Comparison of ENCODE assay signal across 28 cellular contexts in the genomic region with DNA sequence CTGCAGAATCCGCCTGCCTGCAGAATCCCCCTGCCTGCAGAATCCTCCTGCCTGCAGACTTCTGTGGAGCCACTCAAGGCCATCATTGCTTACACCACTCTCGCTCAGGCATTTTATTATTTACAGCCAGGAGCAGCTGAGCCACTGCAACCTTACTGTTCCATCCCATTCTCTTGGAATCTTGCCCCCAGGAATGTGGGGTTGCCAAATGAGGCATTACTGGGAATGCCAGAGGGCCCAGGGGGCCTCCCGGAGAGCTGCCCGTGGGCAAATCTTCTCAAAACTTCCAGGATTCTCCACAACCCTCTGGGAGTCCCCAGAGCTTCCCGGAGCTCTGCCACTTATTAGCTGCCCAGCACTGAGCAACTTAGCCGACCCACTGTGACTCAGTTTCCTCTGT.
DNase-seq lines count a peak whose midpoint lies in the region; ATAC-seq and TF ChIP-seq lines count a peak whose summit lies in the region.
"Had no signal": no experiment of that assay in that cellular context is flagged by ENCODE, and none has a peak within 500 bp of the region (broad histone marks: within the 10 kb centered on the region; RNA-seq: fewer than 3 reads in every experiment).

No MANE protein-coding gene starts in this region.

- no peak overlapping the region for H2BK120ac ChIP-seq in IMR-90 (ENCODE audit: low read depth, low read length)

- peak; percentile 48 for ATAC-seq in IMR-90 (ENCODE audit: low read depth)
- ATAC-seq in stimulated activated naive CD8-positive, alpha-beta T cell treated with anti-CD3 and anti-CD28 coated beads, Interleukin-15, amount 100 ng/mL, for 72 hours, result no peak
- ATAC-seq: activated naive CD8-positive, alpha-beta T cell treated with anti-CD3 and anti-CD28 coated beads, Interleukin-2, amount 50 U/mL, for 24 hours; body of pancreas; gastrocnemius medialis; lower lobe of right lung; natural killer cell treated with Interleukin-12 subunit alpha and Interleukin-12 subunit beta and Interleukin-15 and Interleukin-18, amount 100 ng/mL, for 72 hours; stimulated activated naive CD8-positive, alpha-beta T cell treated with anti-CD3 and anti-CD28 coated beads, Interleukin-15, Interleukin-2, amounts not matched to agents 100 U/mL and 50 U/mL, for 24 hours had no signal

- no peaks in the 10 kb centered on the region for H3K79me1 ChIP-seq in IMR-90 (ENCODE audit: low read depth in 1 of 2, low read length in 2 of 2)

- peak overlapping the region in 1 of 2 donors; percentile 51 for H3K27ac Mint-ChIP-seq in stimulated activated naive CD8-positive, alpha-beta T cell treated with anti-CD3 and anti-CD28 coated beads, Interleukin-15, amount 100 ng/mL, for 72 hours
- H3K27ac Mint-ChIP-seq: activated CD4-positive, alpha-beta T cell treated with anti-CD3 and anti-CD28 coated beads, Interleukin-2, amount 10 ng/mL, durations not matched to agents 24 days and 14 days; activated naive CD8-positive, alpha-beta T cell treated with anti-CD3 and anti-CD28 coated beads, Interleukin-2, amount 50 U/mL, for 24 hours; activated T-cell treated with anti-CD3 and anti-CD28 coated beads, Interleukin-2, amount 50 U/mL, for 24 hours; natural killer cell treated with Interleukin-12 subunit alpha and Interleukin-12 subunit beta and Interleukin-15 and Interleukin-18, amount 100 ng/mL, for 72 hours had no signal

- H4K8ac ChIP-seq in IMR-90 (ENCODE audit: low read depth in 2 of 2, low read length in 2 of 2), result no peak overlapping the region

- H4K20me1 ChIP-seq in IMR-90 (ENCODE audit: insufficient read depth, low read length), result no peaks in the 10 kb centered on the region
- H4K20me1 ChIP-seq: BLaER1 had no signal

- H4K91ac ChIP-seq in IMR-90 (ENCODE audit: insufficient read depth, low read depth, low read length), result no peak overlapping the region

- no peak overlapping the region for H2BK5ac ChIP-seq in IMR-90 (ENCODE audit: low read depth, low read length, poor library complexity, severe bottlenecking)

- no peak overlapping the region for H3K4ac ChIP-seq in IMR-90 (ENCODE audit: low read depth, low read length)

- no peak overlapping the region for H3K14ac ChIP-seq in IMR-90 (replicated peaks; ENCODE audit: low read depth, low read length)

- no peak overlapping the region for H3K23ac ChIP-seq in IMR-90 (ENCODE audit: low read depth, low read length)

- no peak overlapping the region for H3K9ac ChIP-seq in IMR-90 (ENCODE audit: low read depth, low read length)
- H3K9ac ChIP-seq: BLaER1 had no signal

- no peak overlapping the region for H2BK20ac ChIP-seq in IMR-90 (ENCODE audit: low read depth, low read length)

- no peaks in the 10 kb centered on the region for H3K4me1 Mint-ChIP-seq in stimulated activated naive CD8-positive, alpha-beta T cell treated with anti-CD3 and anti-CD28 coated beads, Interleukin-15, amount 100 ng/mL, for 72 hours
- H3K4me1 Mint-ChIP-seq: activated CD4-positive, alpha-beta T cell treated with anti-CD3 and anti-CD28 coated beads, Interleukin-2, amount 10 ng/mL, durations not matched to agents 24 days and 14 days; activated naive CD8-positive, alpha-beta T cell treated with anti-CD3 and anti-CD28 coated beads, Interleukin-2, amount 50 U/mL, for 24 hours had no signal

- POLR2A ChIA-PET in IMR-90 (lab: Charles Lee; ENCODE audit: unreplicated experiment), result no interaction called here

- no peaks in the 10 kb centered on the region for H3K36me3 ChIP-seq in IMR-90 (ENCODE audit: control insufficient read depth, insufficient read depth, low read length)
- H3K36me3 ChIP-seq: BLaER1, esophagus squamous epithelium, gastrocnemius medialis, lower lobe of right lung, thoracic aorta, vagina had no signal

- no peak for TF ChIP-seq RAD21 in IMR-90 (IDR thresholded peaks at IDR 0.05; ENCODE audit: low read length)

- no peak overlapping the region for H2AFZ ChIP-seq in IMR-90 (replicated peaks; ENCODE audit: low read length, poor library complexity)
- H2AFZ ChIP-seq: hepatocyte had no signal

- no peak overlapping the region for H3K18ac ChIP-seq in IMR-90 (ENCODE audit: low read depth, low read length)

- no CpG with 5 or more reads among the region's 6 CpGs for WGBS in IMR-90 (ENCODE audit: extremely low coverage in 2 of 2, insufficient read length in 1 of 2), 2 experiments

- peaks cover 4% of the 10 kb centered on the region; the same call in 1 of the 2 replicates for H3K27me3 ChIP-seq in IMR-90 (ENCODE audit: control insufficient read depth, insufficient read depth, low read length)
- H3K27me3 ChIP-seq: body of pancreas, hepatocyte, vagina had no signal

- no peaks in the 10 kb centered on the region for H3K9me1 ChIP-seq in IMR-90 (ENCODE audit: insufficient read depth, low read length)

- CTCF ChIA-PET in IMR-90 (lab: Yijun Ruan, JAX), result no interaction called here

- H3K9me3 Mint-ChIP-seq in stimulated activated naive CD8-positive, alpha-beta T cell treated with anti-CD3 and anti-CD28 coated beads, Interleukin-15, amount 100 ng/mL, for 72 hours, result peaks cover 5 to 6% of the 10 kb centered on the region in 2 donors
- H3K9me3 Mint-ChIP-seq: activated CD4-positive, alpha-beta T cell treated with anti-CD3 and anti-CD28 coated beads, Interleukin-2, amount 10 ng/mL, durations not matched to agents 24 days and 14 days; activated T-cell treated with anti-CD3 and anti-CD28 coated beads, Interleukin-2, amount 50 U/mL, for 24 hours had no signal

- no peak overlapping the region for H2AK5ac ChIP-seq in IMR-90 (ENCODE audit: low read depth, low read length)

- H3K4me1 ChIP-seq in IMR-90 (ENCODE audit: control insufficient read depth, insufficient read depth, low read length), result peaks cover 5% of the 10 kb centered on the region
- H3K4me1 ChIP-seq: body of pancreas, esophagus squamous epithelium, lower lobe of right lung had no signal

- H2AK9ac ChIP-seq in IMR-90 (replicated peaks; ENCODE audit: low read depth, low read length, poor library complexity), result no peak overlapping the region

- H3K56ac ChIP-seq in IMR-90 (ENCODE audit: extremely low read depth, insufficient read depth, low read length), result no peak overlapping the region

- intact Hi-C loops in IMR-90 (cut with micrococcal nuclease), result no loop called here

- dilution Hi-C loops in IMR-90 (cut with HindIII; ENCODE audit: low sequenced_read_pairs, unreplicated experiment), result no loop called here

- no peak for TF ChIP-seq CTCF in AG09319 (IDR thresholded peaks at IDR 0.05; ENCODE audit: low read depth, low read length)
- TF ChIP-seq CTCF in IMR-90 (conservative IDR thresholded peaks at IDR 0.05; ENCODE audit: low read depth, low read length), result no peak

- no TSS peak for BruUV-seq in IMR-90 (replicated peaks; lab: Mats Ljungman, UMichigan)

- no peak overlapping the region for H3K4me3 Mint-ChIP-seq in stimulated activated naive CD8-positive, alpha-beta T cell treated with anti-CD3 and anti-CD28 coated beads, Interleukin-15, amount 100 ng/mL, for 72 hours
- H3K4me3 Mint-ChIP-seq: activated CD4-positive, alpha-beta T cell treated with anti-CD3 and anti-CD28 coated beads, Interleukin-2, amount 10 ng/mL, durations not matched to agents 24 days and 14 days; activated naive CD8-positive, alpha-beta T cell treated with anti-CD3 and anti-CD28 coated beads, Interleukin-2, amount 50 U/mL, for 24 hours; activated T-cell treated with anti-CD3 and anti-CD28 coated beads, Interleukin-2, amount 50 U/mL, for 24 hours; natural killer cell treated with Interleukin-12 subunit alpha and Interleukin-12 subunit beta and Interleukin-15 and Interleukin-18, amount 100 ng/mL, for 72 hours had no signal

- H3K4me3 ChIP-seq in IMR-90 (ENCODE audit: insufficient read depth, low read depth, low read length), result no peak overlapping the region
- H3K4me3 ChIP-seq: BLaER1, body of pancreas, dorsolateral prefrontal cortex, esophagus squamous epithelium, gastrocnemius medialis, hepatocyte, lower lobe of right lung, thoracic aorta, vagina had no signal

- DNase-seq in AG09319 (ENCODE audit: extremely low read depth, low read depth) (peak; percentile 28), IMR-90 (no peak), amniotic epithelial cell (ENCODE audit: low read depth) (peak; percentile 19), myocyte (ENCODE audit: low read depth) (peak; percentile 72), DMS114 treated with DMSO at 0.1 percent for 48 hours (lab: John Stamatoyannopoulos, UW; ENCODE audit: unreplicated experiment) (no peak), NCI-H187 treated with DMSO at 0.1 percent for 48 hours (lab: John Stamatoyannopoulos, UW) (no peak)
- DNase-seq in stimulated activated naive CD8-positive, alpha-beta T cell treated with anti-CD3 and anti-CD28 coated beads, Interleukin-15, amount 100 ng/mL, for 72 hours, result no peak
- no peak for DNase-seq in activated effector memory CD4-positive, alpha-beta T cell treated with anti-CD3 and anti-CD28 coated beads, Interleukin-2, amount 50 U/mL, for 16 hours
- DNase-seq: activated CD4-positive, alpha-beta T cell treated with anti-CD3 and anti-CD28 coated beads, Interleukin-2, amount 10 ng/mL, durations not matched to agents 24 days and 14 days; activated naive CD4-positive, alpha-beta T cell; activated naive CD8-positive, alpha-beta T cell treated with anti-CD3 and anti-CD28 coated beads, Interleukin-2, amount 50 U/mL, for 24 hours; activated T-cell treated with anti-CD3 and anti-CD28 coated beads, Interleukin-2, amount 50 U/mL, for 24 hours; body of pancreas; dorsolateral prefrontal cortex; esophagus squamous epithelium; gastrocnemius medialis; lower lobe of right lung; NCI-H1092; NCI-H1694; NCI-H510A; stimulated activated CD4-positive, alpha-beta T cell treated with anti-CD3 and anti-CD28 coated beads, Interleukin-2, amount 100 ng/mL, for 24 hours; stimulated activated naive CD8-positive, alpha-beta T cell treated with anti-CD3 and anti-CD28 coated beads, Interleukin-15, Interleukin-2, amounts not matched to agents 100 U/mL and 50 U/mL, for 24 hours; T-helper 9 cell had no signal

- no peak overlapping the region for H4K5ac ChIP-seq in IMR-90 (ENCODE audit: low read depth, low read length)

- no peak overlapping the region for H3K4me2 ChIP-seq in IMR-90 (ENCODE audit: low read depth, low read length)
- H3K4me2 ChIP-seq: BLaER1, hepatocyte had no signal

- H3K9me3 ChIP-seq in IMR-90 (ENCODE audit: control insufficient read depth, insufficient read depth, low read length), result no peaks in the 10 kb centered on the region
- H3K9me3 ChIP-seq: BLaER1, body of pancreas, esophagus squamous epithelium, gastrocnemius medialis, lower lobe of right lung, thoracic aorta, vagina had no signal

- H3K27me3 Mint-ChIP-seq in stimulated activated naive CD8-positive, alpha-beta T cell treated with anti-CD3 and anti-CD28 coated beads, Interleukin-15, amount 100 ng/mL, for 72 hours, result peaks cover 47% of the 10 kb centered on the region

- H2BK15ac ChIP-seq in IMR-90 (ENCODE audit: low read depth, low read length), result no peak overlapping the region

- H3K27ac ChIP-seq in IMR-90 (ENCODE audit: insufficient read depth, low read length), result no peak overlapping the region
- H3K27ac ChIP-seq: BLaER1, body of pancreas, dorsolateral prefrontal cortex, esophagus squamous epithelium, gastrocnemius medialis, hepatocyte, lower lobe of right lung, thoracic aorta, vagina had no signal

- in situ Hi-C loops in IMR-90 (cut with MboI; ENCODE audit: low sequenced_read_pairs), result no loop called here

- TF ChIP-seq POLR2A in IMR-90 (IDR thresholded peaks at IDR 0.05; ENCODE audit: low read depth, low read length), result no peak

TF ChIP-seq in IMR-90, 13 proteins besides CTCF, POLR2A, EP300 and RAD21 (continues in another document):
- TF ChIP-seq MXI1 (IDR thresholded peaks at IDR 0.05; ENCODE audit: borderline replicate concordance, low read depth, low read length) (no peak), RFX5 (IDR thresholded peaks at IDR 0.05; ENCODE audit: low read depth, low read length) (no peak)

Comparison
In these comparisons a context has a peak if more than half of its experiments do, and no peak if none do; other contexts are left out.
1. DNase-seq: peak in AG09319 (single experiment), amniotic epithelial cell (single experiment) and myocyte (single experiment); none in IMR-90 (single experiment), stimulated activated naive CD8-positive, alpha-beta T cell treated with anti-CD3 and anti-CD28 coated beads, Interleukin-15, amount 100 ng/mL, for 72 hours (0 of 2), DMS114 treated with DMSO at 0.1 percent for 48 hours (single experiment), NCI-H187 treated with DMSO at 0.1 percent for 48 hours (single experiment) and activated effector memory CD4-positive, alpha-beta T cell treated with anti-CD3 and anti-CD28 coated beads, Interleukin-2, amount 50 U/mL, for 16 hours (single experiment).